ENCODE assay signal across 8 cellular contexts in the genomic region with DNA sequence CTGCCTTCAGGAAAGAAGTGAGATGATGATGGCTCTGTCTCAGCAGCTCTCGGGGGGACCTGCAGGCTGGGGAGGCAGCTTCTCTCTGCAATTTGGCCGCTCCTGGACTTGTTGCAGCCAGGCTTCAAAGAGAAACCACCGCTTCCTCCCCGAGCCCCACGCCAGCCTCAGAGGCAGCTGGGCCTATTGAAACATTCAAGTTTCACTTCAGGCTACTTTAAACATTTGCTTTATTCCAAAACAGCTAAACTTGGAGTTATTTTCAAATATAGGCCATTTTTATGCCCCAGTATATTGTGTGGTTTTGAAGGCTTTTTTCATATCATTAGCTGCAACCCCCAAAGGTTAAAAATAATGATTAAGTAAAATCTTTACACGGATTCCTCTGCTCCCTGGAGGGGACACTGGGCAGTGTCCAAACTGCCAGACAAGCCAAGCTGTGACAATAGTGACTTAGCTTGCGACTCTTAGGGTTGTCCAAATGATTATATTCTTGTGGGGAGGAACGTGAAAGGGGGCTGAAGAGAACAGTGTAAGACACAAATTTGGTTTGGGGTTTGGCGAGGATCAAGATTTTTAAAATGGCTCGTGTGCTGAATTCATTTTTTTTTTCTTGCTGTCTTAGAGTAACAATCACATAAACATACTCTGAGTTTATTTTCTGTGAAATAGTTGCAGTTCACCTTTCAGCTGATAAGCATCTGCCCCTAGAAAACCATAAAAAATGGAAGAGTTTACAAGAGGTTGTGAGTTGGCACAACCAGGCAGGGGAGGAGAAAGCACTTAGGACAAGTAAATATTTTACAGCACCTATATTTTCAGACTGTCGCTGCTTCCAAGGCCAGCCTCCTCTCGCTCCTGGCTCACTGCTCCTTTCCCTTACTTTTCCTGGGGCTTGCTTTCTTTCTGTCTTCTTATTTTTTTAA.
DNase-seq lines count a peak whose midpoint lies in the region; ATAC-seq, FAIRE-seq and TF ChIP-seq lines count a peak whose summit lies in the region.

No MANE protein-coding gene starts in this region.

- FAIRE-seq in keratinocyte (lab: Jason Lieb, UNC), result no peak

- H3K27me3 ChIP-seq in keratinocyte (ENCODE audit: control insufficient read depth, extremely low read depth, insufficient read depth, low read length), result no peaks in the 10 kb centered on the region
- H3K27me3 ChIP-seq in endodermal cell (ENCODE audit: control insufficient read depth, insufficient read depth, low read length, poor library complexity, severe bottlenecking), result no peaks in the 10 kb centered on the region

- WGBS in endodermal cell (ENCODE audit: insufficient coverage in 1 of 2, insufficient read length in 1 of 2), 2 experiments, result 84 to 89% methylated on average over 7 to 12 of the region's 12 CpGs

- H3K27ac ChIP-seq in keratinocyte (ENCODE audit: control insufficient read depth, insufficient read depth, low read length), result no peak overlapping the region
- no peak overlapping the region for H3K27ac ChIP-seq in endodermal cell (ENCODE audit: low read depth, low read length)

- H3K4me1 Mint-ChIP-seq in endodermal cell, result no peaks in the 10 kb centered on the region

- H3K27me3 Mint-ChIP-seq in endodermal cell (ENCODE audit: insufficient read depth), result no peaks in the 10 kb centered on the region

- no peak overlapping the region for H3K4me3 Mint-ChIP-seq in endodermal cell

- H2AFZ ChIP-seq in keratinocyte (ENCODE audit: control insufficient read depth, low read length), result peak overlapping the region; percentile 10

- H3K36me3 Mint-ChIP-seq in endodermal cell (ENCODE audit: low read depth), result peaks cover 4% of the 10 kb centered on the region

- DNase-seq in AG04449 (ENCODE audit: low read depth, low spot score) (no peak), RPMI8226 (peak; percentile 79), anterior cingulate cortex (lab: John Stamatoyannopoulos, UW) (peak in 32 of 58 donors; percentile 12 to 60 (median 40)), keratinocyte (ENCODE audit: low read depth, low spot score) (no peak), endodermal cell (no peak)
- peak; percentile 36 to 42 for DNase-seq in stimulated activated CD4-positive, alpha-beta T cell treated with anti-CD3 and anti-CD28 coated beads, Interleukin-2, amount 100 ng/mL, for 24 hours

- peaks cover 17% of the 10 kb centered on the region for H3K9me3 Mint-ChIP-seq in endodermal cell

- POLR2A ChIA-PET in AG04449 (lab: Yijun Ruan, JAX), result interaction anchor here (0.7 kb wide), 1 partner anchor 516 kb away, joined by 3 read pairs; the partner anchor contains the start of gene TRIM13

- H3K36me3 ChIP-seq in keratinocyte (ENCODE audit: control insufficient read depth in 2 of 2, extremely low read depth in 1 of 2, insufficient read depth in 2 of 2, low read length in 2 of 2), result no peaks in the 10 kb centered on the region
- H3K36me3 ChIP-seq in endodermal cell (ENCODE audit: control insufficient read depth, insufficient read depth, low read length), result no peaks in the 10 kb centered on the region

- H4K20me1 ChIP-seq in keratinocyte (ENCODE audit: control insufficient read depth, extremely low read depth, insufficient read depth, low read length), result no peaks in the 10 kb centered on the region

- dilution Hi-C loops in keratinocyte (cut with MboI; ENCODE audit: extremely low pct_ligation_motif_present, low sequenced_read_pairs), result no loop called here

- CTCF ChIA-PET in AG04449 (lab: Yijun Ruan, JAX), result interaction anchor here (1.4 to 2.0 kb wide), 2 partner anchors 9 to 427 kb away, joined by 4 to 6 read pairs; no protein-coding TSS in a partner anchor

- no peak overlapping the region for H3K27ac Mint-ChIP-seq in endodermal cell

- H3K4me2 ChIP-seq in keratinocyte (ENCODE audit: control insufficient read depth, extremely low read depth, insufficient read depth, low read depth, low read length), result peak overlapping the region; percentile 3

- no peaks in the 10 kb centered on the region for H3K79me2 ChIP-seq in keratinocyte (ENCODE audit: control insufficient read depth, insufficient read depth, low read length)

- H3K9me3 ChIP-seq in keratinocyte (ENCODE audit: control insufficient read depth, low read depth, low read length) (no peaks in the 10 kb centered on the region), endodermal cell (ENCODE audit: control insufficient read depth, low read length) (peaks cover 13% of the 10 kb centered on the region)

- TF ChIP-seq CTCF in AG04449 (IDR thresholded peaks at IDR 0.05; ENCODE audit: insufficient read depth, low read length, missing control alignments) (no peak), keratinocyte (optimal IDR thresholded peaks at IDR 0.05 in 1 of 3, IDR thresholded peaks at IDR 0.05 in 1 of 3, conservative IDR thresholded peaks at IDR 0.05 in 1 of 3; ENCODE audit: extremely low read depth in 1 of 3, insufficient read depth in 2 of 3, low read length in 3 of 3) (no peak), endodermal cell (conservative IDR thresholded peaks at IDR 0.05) (no peak)

- H3K9ac ChIP-seq in keratinocyte (ENCODE audit: control insufficient read depth, extremely low read depth, insufficient read depth, low read length) (no peak overlapping the region), endodermal cell (ENCODE audit: extremely low read depth, low read length, poor library complexity, severe bottlenecking) (no peak overlapping the region)

- ATAC-seq in GM18517 (IDR thresholded peaks at IDR 0.05; ENCODE audit: unreplicated experiment), result peak; percentile 84
- peak; percentile 90 for ATAC-seq in HG03039 (IDR thresholded peaks at IDR 0.05; ENCODE audit: unreplicated experiment)

- H3K4me3 ChIP-seq in AG04449 (ENCODE audit: low read depth, low read length) (peak overlapping the region; percentile 15), keratinocyte (ENCODE audit: control insufficient read depth in 2 of 3, extremely low read depth in 1 of 3, insufficient read depth in 2 of 3, low read depth in 1 of 3, low read length in 3 of 3) (no peak overlapping the region), endodermal cell (ENCODE audit: low read length) (no peak overlapping the region)

- no peaks in the 10 kb centered on the region for H3K9me1 ChIP-seq in keratinocyte (ENCODE audit: control insufficient read depth, extremely low read depth, insufficient read depth, low read length)

- no peaks in the 10 kb centered on the region for H3K4me1 ChIP-seq in keratinocyte (ENCODE audit: control insufficient read depth, extremely low read depth, insufficient read depth, low read length)
- H3K4me1 ChIP-seq in endodermal cell (ENCODE audit: control insufficient read depth, insufficient read depth, low read length), result no peaks in the 10 kb centered on the region

Comparison
In these comparisons a context has a peak if more than half of its experiments do, and no peak if none do; other contexts are left out.
1. DNase-seq: peak in RPMI8226 (single experiment), anterior cingulate cortex (32 of 58) and stimulated activated CD4-positive, alpha-beta T cell treated with anti-CD3 and anti-CD28 coated beads, Interleukin-2, amount 100 ng/mL, for 24 hours (2 of 2); none in AG04449 (single experiment), keratinocyte (single experiment) and endodermal cell (single experiment).